In genomic region chr4:7626551-7626950, GRCh38 we compare ENCODE assay signal across 30 cellular contexts.
"Had no signal": no experiment of that assay in that cellular context is flagged by ENCODE, and none has a peak within 500 bp of the region (broad histone marks: within the 10 kb centered on the region; RNA-seq: fewer than 3 reads in every experiment).

No MANE protein-coding gene starts in this region.

- H3K27me3 Mint-ChIP-seq: activated B cell treated with CpG ODN at 0.5 μM for 24 hours, brain had no signal

- FAIRE-seq: endometrium, frontal cortex had no signal

- DNase-seq: activated B cell treated with CpG ODN at 0.5 μM for 24 hours; activated CD4-positive, alpha-beta memory T cell treated with anti-CD3 and anti-CD28 coated beads for 36 hours; activated CD4-positive, alpha-beta T cell treated with anti-CD3 and anti-CD28 coated beads for 36 hours; activated CD4-positive, alpha-beta T cell treated with anti-CD3 and anti-CD28 coated beads, Interleukin-2, amount 10 ng/mL, durations not matched to agents 24 days and 14 days; activated CD4-positive, CD25-positive, alpha-beta regulatory T cell treated with anti-CD3 and anti-CD28 coated beads, Interleukin-2, amount 50 U/mL, for 72 hours; activated CD8-positive, alpha-beta memory T cell treated with anti-CD3 and anti-CD28 coated beads, Interleukin-2, amount 10 ng/mL, durations not matched to agents 7 days and 5 days; activated CD8-positive, alpha-beta memory T cell treated with anti-CD3 and anti-CD28 coated beads, Interleukin-2, amount 50 U/mL, for 4 hours; activated CD8-positive, alpha-beta T cell treated with anti-CD3 and anti-CD28 coated beads, Interleukin-2, amount 10 ng/mL, durations not matched to agents 7 days and 5 days; activated gamma-delta T cell; activated naive CD4-positive, alpha-beta T cell; activated naive CD4-positive, alpha-beta T cell treated with anti-CD3 and anti-CD28 coated beads, Interleukin-2, amount 10 ng/mL, durations not matched to agents 7 days and 5 days; activated naive CD8-positive, alpha-beta T cell treated with anti-CD3 and anti-CD28 coated beads, Interleukin-2, amount 10 ng/mL, durations not matched to agents 7 days and 5 days; activated T-cell treated with anti-CD3 and anti-CD28 coated beads, Interleukin-2, amount 50 U/mL, for 1 hour; activated T-cell treated with anti-CD3 and anti-CD28 coated beads, Interleukin-2, amount 50 U/mL, for 72 hours; effector CD8-positive, alpha-beta T cell; foreskin fibroblast; glutamatergic neuron; T-helper 1 cell; T-helper 17 cell; T1000; WERI-Rb-1 had no signal

- H3K4me1 Mint-ChIP-seq: activated B cell treated with CpG ODN at 0.5 μM for 24 hours; activated CD4-positive, alpha-beta T cell treated with anti-CD3 and anti-CD28 coated beads for 36 hours; activated CD4-positive, alpha-beta T cell treated with anti-CD3 and anti-CD28 coated beads, Interleukin-2, amount 10 ng/mL, durations not matched to agents 24 days and 14 days; activated CD8-positive, alpha-beta memory T cell treated with anti-CD3 and anti-CD28 coated beads, Interleukin-2, amount 10 ng/mL, durations not matched to agents 7 days and 5 days; activated naive CD4-positive, alpha-beta T cell treated with anti-CD3 and anti-CD28 coated beads, Interleukin-2, amount 10 ng/mL, durations not matched to agents 7 days and 5 days; activated naive CD8-positive, alpha-beta T cell treated with anti-CD3 and anti-CD28 coated beads, Interleukin-2, amount 10 ng/mL, durations not matched to agents 7 days and 5 days; central memory CD8-positive, alpha-beta T cell; T-helper 17 cell had no signal

- ATAC-seq: activated CD4-positive, alpha-beta T cell treated with anti-CD3 and anti-CD28 coated beads for 36 hours; activated CD8-positive, alpha-beta memory T cell treated with anti-CD3 and anti-CD28 coated beads, Interleukin-2, amount 10 ng/mL, durations not matched to agents 7 days and 5 days; activated CD8-positive, alpha-beta T cell treated with anti-CD3 and anti-CD28 coated beads, Interleukin-2, amount 10 ng/mL, durations not matched to agents 7 days and 5 days; activated naive CD4-positive, alpha-beta T cell treated with anti-CD3 and anti-CD28 coated beads, Interleukin-2, amount 50 U/mL, for 72 hours; activated T-cell treated with anti-CD3 and anti-CD28 coated beads, Interleukin-2, amount 50 U/mL, for 72 hours; esophagus mucosa; heart left ventricle; T-helper 17 cell had no signal

- H3K36me3 Mint-ChIP-seq: activated CD4-positive, alpha-beta memory T cell treated with anti-CD3 and anti-CD28 coated beads for 36 hours; activated CD8-positive, alpha-beta memory T cell treated with anti-CD3 and anti-CD28 coated beads, Interleukin-2, amount 10 ng/mL, durations not matched to agents 7 days and 5 days; activated naive CD4-positive, alpha-beta T cell treated with anti-CD3 and anti-CD28 coated beads, Interleukin-2, amount 10 ng/mL, durations not matched to agents 7 days and 5 days; activated naive CD4-positive, alpha-beta T cell treated with anti-CD3 and anti-CD28 coated beads, Interleukin-2, amount 50 U/mL, for 72 hours; activated naive CD8-positive, alpha-beta T cell treated with anti-CD3 and anti-CD28 coated beads, Interleukin-2, amount 10 ng/mL, durations not matched to agents 7 days and 5 days; brain had no signal

- H3K9me3 Mint-ChIP-seq: activated CD4-positive, alpha-beta T cell treated with anti-CD3 and anti-CD28 coated beads, Interleukin-2, amount 10 ng/mL, durations not matched to agents 24 days and 14 days; activated naive CD4-positive, alpha-beta T cell treated with anti-CD3 and anti-CD28 coated beads, Interleukin-2, amount 10 ng/mL, durations not matched to agents 7 days and 5 days; activated naive CD4-positive, alpha-beta T cell treated with anti-CD3 and anti-CD28 coated beads, Interleukin-2, amount 50 U/mL, for 72 hours; activated naive CD8-positive, alpha-beta T cell treated with anti-CD3 and anti-CD28 coated beads, Interleukin-2, amount 10 ng/mL, durations not matched to agents 7 days and 5 days; activated T-cell treated with anti-CD3 and anti-CD28 coated beads, Interleukin-2, amount 50 U/mL, for 72 hours; central memory CD8-positive, alpha-beta T cell; T-helper 2 cell treated with Interferon-gamma antibody and Interleukin-4, amounts not matched to agents 5 μg/mL and 100 μg/mL, for 36 hours had no signal

- H3K4me3 Mint-ChIP-seq: activated B cell treated with CpG ODN at 0.5 μM for 24 hours; activated CD4-positive, alpha-beta memory T cell treated with anti-CD3 and anti-CD28 coated beads for 36 hours; activated CD4-positive, alpha-beta T cell treated with anti-CD3 and anti-CD28 coated beads for 36 hours; activated CD4-positive, alpha-beta T cell treated with anti-CD3 and anti-CD28 coated beads, Interleukin-2, amount 10 ng/mL, durations not matched to agents 24 days and 14 days; activated CD8-positive, alpha-beta memory T cell treated with anti-CD3 and anti-CD28 coated beads, Interleukin-2, amount 10 ng/mL, durations not matched to agents 7 days and 5 days; activated CD8-positive, alpha-beta T cell treated with anti-CD3 and anti-CD28 coated beads, Interleukin-2, amount 10 ng/mL, durations not matched to agents 7 days and 5 days; activated naive CD4-positive, alpha-beta T cell treated with anti-CD3 and anti-CD28 coated beads, Interleukin-2, amount 10 ng/mL, durations not matched to agents 7 days and 5 days; activated naive CD8-positive, alpha-beta T cell treated with anti-CD3 and anti-CD28 coated beads, Interleukin-2, amount 10 ng/mL, durations not matched to agents 7 days and 5 days; activated T-cell treated with anti-CD3 and anti-CD28 coated beads, Interleukin-2, amount 50 U/mL, for 72 hours; brain; central memory CD8-positive, alpha-beta T cell; dendritic cell treated with granulocyte-macrophage colony-stimulating factor and Interleukin-4, amounts not matched to agents 40 ng/mL and 50 ng/mL, for 4 days; T-helper 17 cell; T-helper 2 cell treated with Interferon-gamma antibody and Interleukin-4, amounts not matched to agents 5 μg/mL and 100 μg/mL, for 36 hours had no signal
